ENCODE assay signal across 9 cellular contexts in genomic region chr9:133532937-133533668, GRCh38. TPM values are rescaled to one million over a fixed set of nuclear protein-coding genes. Genes with fewer than 3 reads are reported as not detected.
DNase-seq lines count a peak whose midpoint lies in the region; ATAC-seq, FAIRE-seq and TF ChIP-seq lines count a peak whose summit lies in the region.
"Had no signal": no experiment of that assay in that cellular context is flagged by ENCODE, and none has a peak within 500 bp of the region (broad histone marks: within the 10 kb centered on the region; RNA-seq: fewer than 3 reads in every experiment).

No MANE protein-coding gene starts in this region.

- ATAC-seq in stimulated activated naive B cell treated with anti-CD40 and anti-IgM and Interleukin-4, amounts not matched to agents 10 μg/mL and 1 μg/mL and 100 μg/mL, for 72 hours (replicated peaks): peak; percentile 81 to 83
- no peak for ATAC-seq in GM21360 (IDR thresholded peaks at IDR 0.05; ENCODE audit: unreplicated experiment)

- H3K36me3 Mint-ChIP-seq in stimulated activated naive B cell treated with anti-CD40 and anti-IgM and Interleukin-4, amounts not matched to agents 10 μg/mL and 1 μg/mL and 100 μg/mL, for 72 hours: no peaks in the 10 kb centered on the region

- peak; percentile 77 for TF ChIP-seq CTCF in 22Rv1 (IDR thresholded peaks at IDR 0.05)

- H3K4me3 Mint-ChIP-seq in stimulated activated naive B cell treated with anti-CD40 and anti-IgM and Interleukin-4, amounts not matched to agents 10 μg/mL and 1 μg/mL and 100 μg/mL, for 72 hours: peak overlapping the region; percentile 22 to 50

- peaks cover 48 to 74% of the 10 kb centered on the region in 2 donors for H3K27me3 Mint-ChIP-seq in stimulated activated naive B cell treated with anti-CD40 and anti-IgM and Interleukin-4, amounts not matched to agents 10 μg/mL and 1 μg/mL and 100 μg/mL, for 72 hours

- DNase-seq in GM12892 (ENCODE audit: insufficient read length): peak; percentile 61
- DNase-seq in NCI-H510A (lab: John Stamatoyannopoulos, UW): peak; percentile 77
- DNase-seq in activated CD4-positive, alpha-beta T cell treated with anti-CD3 and anti-CD28 coated beads, Interleukin-2, amount 50 U/mL, for 48 hours: peak; percentile 77 to 82
- peak; percentile 88 for DNase-seq in ecto neural progenitor cell (ENCODE audit: low spot score)
- peak; percentile 85 for DNase-seq in myocyte (ENCODE audit: low read depth)
- peak; percentile 77 for DNase-seq in stimulated activated naive B cell treated with anti-CD40 and anti-IgM and Interleukin-4, amounts not matched to agents 10 μg/mL and 1 μg/mL and 100 μg/mL, for 72 hours

- no peak overlapping the region for H3K27ac ChIP-seq in 22Rv1
- H3K27ac ChIP-seq: neutrophil had no signal

- H3K27ac Mint-ChIP-seq in stimulated activated naive B cell treated with anti-CD40 and anti-IgM and Interleukin-4, amounts not matched to agents 10 μg/mL and 1 μg/mL and 100 μg/mL, for 72 hours: no peak overlapping the region

- peaks cover 18 to 31% of the 10 kb centered on the region in 2 donors for H3K4me1 Mint-ChIP-seq in stimulated activated naive B cell treated with anti-CD40 and anti-IgM and Interleukin-4, amounts not matched to agents 10 μg/mL and 1 μg/mL and 100 μg/mL, for 72 hours

- peak; percentile 85 for FAIRE-seq in GM12892 (lab: Jason Lieb, UNC)

- no peak for TF ChIP-seq POLR2A in GM12892 (IDR thresholded peaks at IDR 0.05; ENCODE audit: low read depth, low read length)

- no peaks in the 10 kb centered on the region for H3K9me3 Mint-ChIP-seq in stimulated activated naive B cell treated with anti-CD40 and anti-IgM and Interleukin-4, amounts not matched to agents 10 μg/mL and 1 μg/mL and 100 μg/mL, for 72 hours

RNA-seq across cellular contexts. Expression of gene ADAMTSL2, which starts 1.4 kb away (rescaled TPM):
- not detected for polyA plus RNA-seq in GM12892 (2012; ENCODE audit: missing spikeins)
- 4.7 and 8.1 TPM in 2 replicates for total RNA-seq in myocyte
- polyA plus RNA-seq in myocyte (2012): 8.8 TPM

RNA-seq across cellular contexts. Expression of gene MYMK, which starts 8.3 kb away (rescaled TPM):
- polyA plus RNA-seq in GM12892 (2012; ENCODE audit: missing spikeins): not detected
- total RNA-seq in myocyte: 441 and 664 TPM in 2 replicates
- polyA plus RNA-seq in myocyte (2012): 438 TPM

RNA-seq across cellular contexts. Expression of gene SLC2A6, which starts 54.2 kb away (rescaled TPM):
- polyA plus RNA-seq in GM12892 (2012; ENCODE audit: missing spikeins): 8.8 TPM
- 16.0 and 16.9 TPM in 2 replicates for total RNA-seq in myocyte
- polyA plus RNA-seq in myocyte (2012): 11.5 TPM
